9 cellular contexts compared by ENCODE assay signal in the genomic region with DNA sequence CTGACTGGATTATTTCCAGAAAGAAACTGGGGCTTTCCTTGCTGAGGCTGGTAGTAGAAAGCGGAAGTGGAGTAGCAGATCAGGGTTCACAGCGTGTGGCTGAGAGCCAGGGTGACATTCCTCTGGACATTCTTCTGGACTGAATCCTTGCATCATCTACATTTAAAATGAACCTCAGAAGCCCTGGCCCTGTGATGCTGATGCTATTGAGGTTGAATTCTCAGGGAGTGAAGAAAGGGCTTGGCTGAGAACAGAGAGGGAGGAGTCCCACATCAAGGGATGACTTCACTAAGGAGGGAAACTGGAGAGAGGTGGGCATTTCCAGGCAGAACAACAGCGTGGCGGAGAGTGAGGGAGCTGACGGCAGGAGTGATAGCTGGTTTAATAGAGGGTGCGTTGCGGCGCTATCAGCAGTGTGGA.
A peak's percentile ranks its signal among the peaks of the same experiment; 100 is the strongest.
DNase-seq lines count a peak whose midpoint lies in the region; TF ChIP-seq lines count a peak whose summit lies in the region.
"Had no signal": no experiment of that assay in that cellular context is flagged by ENCODE, and none has a peak within 500 bp of the region (broad histone marks: within the 10 kb centered on the region; RNA-seq: fewer than 3 reads in every experiment).

No MANE protein-coding gene starts in this region.

- peak overlapping the region in 1 of 4 donors; percentile 44 for H3K27ac ChIP-seq in Peyer's patch
- peak overlapping the region; percentile 87 for H3K27ac ChIP-seq in fibroblast of lung (ENCODE audit: insufficient read depth, low read length)

- H3K9me3 Mint-ChIP-seq in osteocyte (ENCODE audit: unreplicated experiment) = no peaks in the 10 kb centered on the region

- H3K4me3 ChIP-seq in Peyer's patch (no peak overlapping the region), fibroblast of lung (replicated peaks in 1 of 4; ENCODE audit: control extremely low read depth in 1 of 4, insufficient read depth in 1 of 4, low read depth in 3 of 4, low read length in 4 of 4) (no peak overlapping the region)
- H3K4me3 ChIP-seq: skin epidermis had no signal

- no peak for TF ChIP-seq CTCF in Peyer's patch (IDR thresholded peaks at IDR 0.05)
- TF ChIP-seq CTCF in fibroblast of lung (conservative IDR thresholded peaks at IDR 0.05 in 1 of 2, IDR thresholded peaks at IDR 0.05 in 1 of 2; ENCODE audit: low read depth in 1 of 2, low read length in 2 of 2) = no peak
- TF ChIP-seq CTCF in osteocyte (IDR thresholded peaks at IDR 0.05) = no peak
- TF ChIP-seq CTCF in GM10266 (IDR thresholded peaks at IDR 0.05; ENCODE audit: control insufficient read depth, insufficient read depth, low read depth, missing control alignments) = no peak

- H3K36me3 ChIP-seq in Peyer's patch (no peaks in the 10 kb centered on the region), fibroblast of lung (ENCODE audit: control insufficient read depth, insufficient read depth, low read length) (no peaks in the 10 kb centered on the region)

- no peak for TF ChIP-seq POLR2A in Peyer's patch (IDR thresholded peaks at IDR 0.05)

- no peak overlapping the region for H3K4me3 Mint-ChIP-seq in osteocyte (ENCODE audit: unreplicated experiment)

- H3K79me2 ChIP-seq in fibroblast of lung (ENCODE audit: control insufficient read depth, insufficient read depth, low read length) = no peaks in the 10 kb centered on the region

- no peaks in the 10 kb centered on the region for H3K36me3 Mint-ChIP-seq in osteocyte (ENCODE audit: unreplicated experiment)

- peak overlapping the region; percentile 63 for H3K4me2 ChIP-seq in fibroblast of lung (ENCODE audit: extremely low read depth, insufficient read depth, low read length)

- peak overlapping the region; percentile 87 for H3K27ac Mint-ChIP-seq in osteocyte (ENCODE audit: unreplicated experiment)

- H3K4me1 ChIP-seq in Peyer's patch = peaks cover 0 to 7% (median 0%) of the 10 kb centered on the region in 4 donors
- peaks cover 21% of the 10 kb centered on the region for H3K4me1 ChIP-seq in fibroblast of lung (ENCODE audit: control insufficient read depth, extremely low read depth, insufficient read depth, low read length)

- H3K4me1 Mint-ChIP-seq in osteocyte (ENCODE audit: unreplicated experiment) = peaks cover 9% of the 10 kb centered on the region

- H3K27me3 ChIP-seq in Peyer's patch = no peaks in the 10 kb centered on the region
- H3K27me3 ChIP-seq in fibroblast of lung (ENCODE audit: control insufficient read depth, insufficient read depth, low read length) = no peaks in the 10 kb centered on the region

- no peaks in the 10 kb centered on the region for H3K27me3 Mint-ChIP-seq in osteocyte (ENCODE audit: unreplicated experiment)

- peak overlapping the region; percentile 41 for H2AFZ ChIP-seq in fibroblast of lung (ENCODE audit: low read length)

- DNase-seq in NCI-H748 (lab: John Stamatoyannopoulos, UW; ENCODE audit: unreplicated experiment) (peak; percentile 23), NCI-H748 treated with DMSO at 0.1 percent for 48 hours (lab: John Stamatoyannopoulos, UW) (no peak), Peyer's patch (peak; percentile 21 to 67 (median 56)), fibroblast of lung (ENCODE audit: low read depth in 2 of 2) (peak; percentile 97 to 100), osteocyte (ENCODE audit: extremely low spot score, unreplicated experiment) (no peak), GM10266 (ENCODE audit: extremely low spot score) (no peak), NCI-H524 treated with DMSO at 0.1 percent for 48 hours (lab: John Stamatoyannopoulos, UW) (no peak), NCI-H2107 treated with DMSO at 0.1 percent for 48 hours (lab: John Stamatoyannopoulos, UW; ENCODE audit: unreplicated experiment) (no peak)

- H3K9me3 ChIP-seq in Peyer's patch = no peaks in the 10 kb centered on the region
- H3K9me3 ChIP-seq in fibroblast of lung (ENCODE audit: control insufficient read depth, insufficient read depth, low read depth, low read length) = no peaks in the 10 kb centered on the region

- H3K9ac ChIP-seq in fibroblast of lung (ENCODE audit: insufficient read depth, low read length) = no peak overlapping the region

- no peaks in the 10 kb centered on the region for H4K20me1 ChIP-seq in fibroblast of lung (ENCODE audit: control insufficient read depth, extremely low read depth, insufficient read depth, low read length)

Comparison
In these comparisons a context has a peak if more than half of its experiments do, and no peak if none do; other contexts are left out.
1. DNase-seq: peak in NCI-H748 (single experiment), Peyer's patch (3 of 3) and fibroblast of lung (2 of 2); none in NCI-H748 treated with DMSO at 0.1 percent for 48 hours (single experiment), osteocyte (single experiment), GM10266 (single experiment), NCI-H524 treated with DMSO at 0.1 percent for 48 hours (single experiment) and NCI-H2107 treated with DMSO at 0.1 percent for 48 hours (single experiment).